Comparison of ENCODE assay signal across 12 cellular contexts in the genomic region with DNA sequence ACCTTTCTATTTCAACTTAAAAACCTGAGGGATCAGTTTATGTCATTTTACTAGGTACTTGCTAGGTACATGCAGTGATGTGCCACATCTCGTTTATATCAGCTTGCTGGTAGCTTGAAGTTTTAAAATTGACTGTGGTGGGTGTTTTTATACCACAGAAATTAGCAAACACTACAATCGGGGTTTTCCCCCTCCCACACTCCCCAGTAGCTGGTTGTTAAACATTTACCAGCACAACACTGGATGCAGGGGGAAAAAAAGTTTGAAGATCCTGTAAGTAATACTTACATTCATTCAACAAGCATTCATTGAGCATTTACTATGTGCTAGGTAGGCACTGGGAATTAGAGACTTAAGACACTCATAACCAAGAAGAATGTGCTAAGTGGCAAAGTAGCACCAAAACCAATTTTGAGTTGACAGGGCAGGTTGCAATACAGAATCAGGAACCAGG. TPM values are rescaled to one million over a fixed set of nuclear protein-coding genes. Genes with fewer than 3 reads are reported as not detected.
DNase-seq lines count a peak whose midpoint lies in the region; ATAC-seq and TF ChIP-seq lines count a peak whose summit lies in the region.
"Had no signal": no experiment of that assay in that cellular context is flagged by ENCODE, and none has a peak within 500 bp of the region (broad histone marks: within the 10 kb centered on the region; RNA-seq: fewer than 3 reads in every experiment).

No MANE protein-coding gene starts in this region.

- H3K14ac ChIP-seq in trophoblast cell (ENCODE audit: low read length), result no peak overlapping the region

- H3K27ac ChIP-seq in right lobe of liver (no peak overlapping the region), trophoblast cell (ENCODE audit: low read depth, low read length) (no peak overlapping the region)
- H3K27ac ChIP-seq: C4-2B, skin epidermis had no signal

- H3K36me3 ChIP-seq in right lobe of liver (no peaks in the 10 kb centered on the region), trophoblast cell (ENCODE audit: control insufficient read depth in 1 of 2, insufficient read depth in 2 of 2, low read length in 2 of 2) (peaks cover 0 to 1% of the 10 kb centered on the region in 2 experiments)

- H3K23ac ChIP-seq in trophoblast cell (ENCODE audit: low read length), result no peak overlapping the region

- no peak overlapping the region for H2BK120ac ChIP-seq in trophoblast cell (ENCODE audit: insufficient read depth, low read length, poor library complexity)

- H3K4me3 ChIP-seq in right lobe of liver, result no peak overlapping the region
- H3K4me3 ChIP-seq in trophoblast cell (ENCODE audit: low read depth, low read length), result no peak overlapping the region
- H3K4me3 ChIP-seq: skin epidermis had no signal

- H3K4ac ChIP-seq in trophoblast cell (ENCODE audit: low read depth, low read length), result no peak overlapping the region

- H3K9me3 ChIP-seq in right lobe of liver (no peaks in the 10 kb centered on the region), trophoblast cell (ENCODE audit: insufficient read depth, low read depth, low read length) (no peaks in the 10 kb centered on the region)

- H3K4me1 ChIP-seq in right lobe of liver, result no peaks in the 10 kb centered on the region
- H3K4me1 ChIP-seq in trophoblast cell (ENCODE audit: control insufficient read depth in 1 of 2, insufficient read depth in 2 of 2, low read length in 2 of 2), result no peaks in the 10 kb centered on the region

- CTCF ChIA-PET in GM10248 (lab: Yijun Ruan, JAX), result interaction anchor here (0.8 to 1.8 kb wide), 5 partner anchors 9 to 181 kb away, joined by 3 to 9 read pairs (median 4); no protein-coding TSS in a partner anchor

- no peak overlapping the region for H3K9ac ChIP-seq in trophoblast cell (ENCODE audit: low read length)

- ATAC-seq in GM19395 (IDR thresholded peaks at IDR 0.05; ENCODE audit: unreplicated experiment) (peak; percentile 76), HG03378 (IDR thresholded peaks at IDR 0.05; ENCODE audit: unreplicated experiment) (peak; percentile 60), right lobe of liver (peak in 3 of 4 donors; percentile 35 to 83 (median 57)), Right ventricle myocardium superior (ENCODE audit: poor library complexity) (no peak)

- no peak overlapping the region for H4K91ac ChIP-seq in trophoblast cell (ENCODE audit: low read depth, low read length)

- H3K4me2 ChIP-seq in trophoblast cell (ENCODE audit: low read length), result no peak overlapping the region

- H2AK5ac ChIP-seq in trophoblast cell (ENCODE audit: low read length), result no peak overlapping the region

- H4K12ac ChIP-seq in trophoblast cell (ENCODE audit: low read depth, low read length), result no peak overlapping the region

- no peak overlapping the region for H2AFZ ChIP-seq in trophoblast cell (ENCODE audit: insufficient read depth, low read length, poor library complexity)

- TF ChIP-seq POLR2A in right lobe of liver (IDR thresholded peaks at IDR 0.05), result no peak

- H3K18ac ChIP-seq in trophoblast cell (ENCODE audit: low read length), result no peak overlapping the region

- H3K79me2 ChIP-seq in trophoblast cell (ENCODE audit: control insufficient read depth, insufficient read depth, low read length, poor library complexity), result peaks cover 6% of the 10 kb centered on the region

- H2BK12ac ChIP-seq in trophoblast cell (ENCODE audit: low read length), result no peak overlapping the region

- TF ChIP-seq CTCF in GM10248 (IDR thresholded peaks at IDR 0.05; ENCODE audit: control extremely low read depth, extremely low read depth, low read depth, missing control alignments) (no peak), right lobe of liver (IDR thresholded peaks at IDR 0.05) (no peak)

- no peak overlapping the region for H4K8ac ChIP-seq in trophoblast cell (ENCODE audit: low read depth, low read length)

- no peak overlapping the region for H2BK5ac ChIP-seq in trophoblast cell (ENCODE audit: low read depth, low read length, poor library complexity)

- peak; percentile 42 for DNase-seq in GM10248 (ENCODE audit: extremely low spot score)
- DNase-seq in right lobe of liver, result no peak
- no peak for DNase-seq in trophoblast cell
- DNase-seq in RKO (ENCODE audit: low spot score), result no peak
- no peak for DNase-seq in NCI-H446 treated with DMSO at 0.1 percent for 48 hours (lab: John Stamatoyannopoulos, UW)
- no peak for DNase-seq in Right ventricle myocardium superior
- DNase-seq: IMR-90, NCI-H226 had no signal

- 13% methylated on average over 2 of the region's 2 CpGs for WGBS in right lobe of liver (ENCODE audit: insufficient coverage, low coverage, low lambda C conversion rate, missing lambda C conversion rate)
- no CpG with 5 or more reads among the region's 2 CpGs for WGBS in trophoblast cell (ENCODE audit: extremely low coverage, insufficient coverage, insufficient read length)

- no peaks in the 10 kb centered on the region for H3K27me3 ChIP-seq in right lobe of liver
- H3K27me3 ChIP-seq in trophoblast cell (ENCODE audit: insufficient read depth, low read length), result no peaks in the 10 kb centered on the region

- POLR2A ChIA-PET in GM10248 (lab: Yijun Ruan, JAX), result no interaction called here

- H3K79me1 ChIP-seq in trophoblast cell (ENCODE audit: low read length), result no peaks in the 10 kb centered on the region

- intact Hi-C loops in right lobe of liver (cut with DNase I), result no loop called here
- intact Hi-C loops in Right ventricle myocardium superior (cut with DNase I), result no loop called here

RNA-seq across cellular contexts. Expression of a gene that starts 32.6 kb away (rescaled TPM):
- 10 to 100 TPM in 5 of 6 experiments, 1 to 10 TPM in 1; 8.4 to 15.3 (median 11.5) TPM for total RNA-seq in right lobe of liver
- 16.4 and 17.4 TPM in 2 replicates for polyA plus RNA-seq in trophoblast cell (2013)
- total RNA-seq in Right ventricle myocardium superior, result 5.2 TPM
